In genomic region chr12:110468212-110469048, GRCh38 we compare ENCODE assay signal across 8 cellular contexts. TPM values are rescaled to one million over a fixed set of nuclear protein-coding genes. Genes with fewer than 3 reads are reported as not detected.
DNase-seq lines count a peak whose midpoint lies in the region; ATAC-seq and TF ChIP-seq lines count a peak whose summit lies in the region.

FAM216A (plus strand) TSS chr12:110468845; CDS start chr12:110468876, 31 bp downstream.
GPN3 (minus strand) TSS chr12:110468257; CDS start chr12:110468203, 54 bp downstream.

- ATAC-seq in GM18873 (IDR thresholded peaks at IDR 0.05; ENCODE audit: low FRiP score, unreplicated experiment), result peak; percentile 78
- peak; percentile 73 for ATAC-seq in HG03139 (IDR thresholded peaks at IDR 0.05; ENCODE audit: unreplicated experiment)

- H3K4me3 ChIP-seq in WERI-Rb-1 (ENCODE audit: low read depth, low read length) (peak within 1 kb of the TSS; percentile 99), mammary epithelial cell (replicated peaks in 1 of 3; ENCODE audit: insufficient read depth in 1 of 3, low read depth in 2 of 3, low read length in 3 of 3) (peak within 1 kb of the TSS; percentile 71 to 85 (median 83)), iPS-20b (ENCODE audit: low read length) (peak within 1 kb of the TSS; percentile 95), skin epidermis (peak within 1 kb of the TSS; percentile 52 to 81 (median 72))

- peaks cover 13% of the 10 kb centered on the region for H3K4me1 ChIP-seq in mammary epithelial cell (ENCODE audit: insufficient read depth, low read length)
- H3K4me1 ChIP-seq in iPS-20b (ENCODE audit: insufficient read depth, low read length), result no peaks in the 10 kb centered on the region

- H3K27ac ChIP-seq in WERI-Rb-1 (peak within 1 kb of the TSS; percentile 98), mammary epithelial cell (ENCODE audit: insufficient read depth, low read depth, low read length) (peak within 1 kb of the TSS; percentile 86), iPS-20b (ENCODE audit: low read length) (peak within 1 kb of the TSS; percentile 37), skin epidermis (peak within 1 kb of the TSS; percentile 64 to 94 (median 86))

- WGBS in mammary epithelial cell (ENCODE audit: low coverage, missing lambda C conversion rate), result 2% methylated on average over 40 of the region's 79 CpGs

- in situ Hi-C loops in ACHN (cut with HindIII; ENCODE audit: low pct_ligation_motif_present, low pct_unique_long_range_greater_than_20kb, low sequenced_read_pairs), result no loop called here
- in situ Hi-C loops in mammary epithelial cell (cut with MboI; ENCODE audit: low sequenced_read_pairs in 2 of 2), result no loop called here

- peak; percentile 100 for DNase-seq in ACHN
- peak; percentile 99 for DNase-seq in NCI-H2227 (lab: John Stamatoyannopoulos, UW; ENCODE audit: unreplicated experiment)
- peak; percentile 98 for DNase-seq in WERI-Rb-1
- peak; percentile 99 for DNase-seq in mammary epithelial cell

- TF ChIP-seq CTCF in WERI-Rb-1 (IDR thresholded peaks at IDR 0.05; ENCODE audit: low read depth, low read length) (no peak), mammary epithelial cell (conservative IDR thresholded peaks at IDR 0.05 in 1 of 2, IDR thresholded peaks at IDR 0.05 in 1 of 2; ENCODE audit: extremely low read depth in 1 of 2, insufficient read depth in 1 of 2, low read depth in 1 of 2, low read length in 2 of 2) (no peak)

- intact Hi-C loops in mammary epithelial cell (cut with micrococcal nuclease), result loop anchor here (1.0 to 2.0 kb wide), 4 partner anchors 18 to 134 kb away; partner anchors contain the start of genes ARPC3, RAD9B and VPS29

- H2AFZ ChIP-seq in mammary epithelial cell (ENCODE audit: low read depth, low read length), result peak within 1 kb of the TSS; percentile 96

- no peaks in the 10 kb centered on the region for H3K9me3 ChIP-seq in WERI-Rb-1 (ENCODE audit: severe bottlenecking)
- H3K9me3 ChIP-seq in mammary epithelial cell (replicated peaks; ENCODE audit: insufficient read depth, low read length), result no peaks in the 10 kb centered on the region
- no peaks in the 10 kb centered on the region for H3K9me3 ChIP-seq in iPS-20b (ENCODE audit: insufficient read depth, low read depth, low read length)

- dilution Hi-C loops in mammary epithelial cell (cut with HindIII; ENCODE audit: low sequenced_read_pairs), result loop anchor here (5.0 kb wide), 4 partner anchors 34 to 134 kb away; partner anchors contain the start of genes RAD9B and VPS29

- BruUV-seq in mammary epithelial cell (replicated peaks; lab: Mats Ljungman, UMichigan), result no TSS peak

- H3K36me3 ChIP-seq in WERI-Rb-1 (peaks cover 14% of the 10 kb centered on the region), mammary epithelial cell (ENCODE audit: insufficient read depth, low read length) (peaks cover 4% of the 10 kb centered on the region), iPS-20b (ENCODE audit: insufficient read depth, low read depth, low read length) (peaks cover 17% of the 10 kb centered on the region; the same call in 1 of the 2 replicates)

- H3K9ac ChIP-seq in mammary epithelial cell (ENCODE audit: insufficient read depth, low read length) (peak within 1 kb of the TSS; percentile 97), iPS-20b (ENCODE audit: low read depth, low read length) (peak within 1 kb of the TSS; percentile 96)

- peak within 1 kb of the TSS; percentile 90 for H3K4me2 ChIP-seq in mammary epithelial cell (ENCODE audit: insufficient read depth, low read depth, low read length)

- H3K27me3 ChIP-seq in WERI-Rb-1 (ENCODE audit: insufficient read depth, low read depth, severe bottlenecking) (no peaks in the 10 kb centered on the region), mammary epithelial cell (ENCODE audit: insufficient read depth, low read length) (no peaks in the 10 kb centered on the region), iPS-20b (ENCODE audit: insufficient read depth, low read length) (no peaks in the 10 kb centered on the region)

- peaks cover 42% of the 10 kb centered on the region for H3K79me2 ChIP-seq in mammary epithelial cell (ENCODE audit: insufficient read depth, low read length)

- H4K20me1 ChIP-seq in mammary epithelial cell (ENCODE audit: insufficient read depth, low read length), result no peaks in the 10 kb centered on the region

- CTCF ChIA-PET in mammary epithelial cell (lab: Charles Lee; ENCODE audit: low non-redundant PET), result interaction anchor here (0.5 to 0.9 kb wide), 4 partner anchors 18 to 133 kb away, joined by 4 to 9 read pairs (median 6); partner anchors contain the start of gene ARPC3

RNA-seq across cellular contexts. Expression of gene FAM216A, which starts in this region (rescaled TPM):
- total RNA-seq in mammary epithelial cell, result 10 to 100 TPM in 1 of 2 donors, 1 to 10 TPM in 1; 5.2 to 13.5 TPM
- polyA plus RNA-seq in mammary epithelial cell, result 17.8 TPM
- 7.4 TPM for polyA minus RNA-seq in mammary epithelial cell

RNA-seq across cellular contexts. Expression of gene GPN3, which starts in this region (rescaled TPM):
- 10 to 100 TPM; 12.3 to 19.5 TPM for total RNA-seq in mammary epithelial cell
- polyA plus RNA-seq in mammary epithelial cell, result 24.4 TPM
- polyA minus RNA-seq in mammary epithelial cell, result not detected

Comparison
In these comparisons a context has a peak if more than half of its experiments do, and no peak if none do; other contexts are left out.
1. Peak in every context shown above with its lines: DNase-seq, ATAC-seq, H3K4me3 ChIP-seq and H3K27ac ChIP-seq.
2. H3K27ac ChIP-seq: peak in every context shown above with its lines; median percentile 98 in WERI-Rb-1; 86 in mammary epithelial cell; 86 in skin epidermis; 37 in iPS-20b.